In the genomic region with DNA sequence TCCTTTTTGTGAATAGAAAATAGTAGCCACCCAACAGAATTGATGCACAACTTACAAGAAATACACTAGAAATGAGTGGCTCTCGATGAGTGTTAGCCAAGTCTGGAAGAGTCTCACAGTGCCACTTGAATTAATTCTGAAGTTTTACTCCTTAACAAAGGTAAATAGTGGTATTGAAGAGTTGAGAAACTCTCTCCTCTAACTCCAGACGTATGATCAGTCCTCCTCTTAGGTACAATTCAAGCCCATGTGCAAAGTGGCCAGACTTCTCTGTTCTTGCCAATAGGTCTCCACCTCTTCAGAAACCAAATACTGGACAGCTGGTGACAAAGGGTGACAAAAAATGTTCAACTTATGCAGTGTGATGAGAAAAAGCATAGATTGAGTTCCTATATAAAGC, we compare ENCODE assay signal across 25 cellular contexts. TPM values are rescaled to one million over a fixed set of nuclear protein-coding genes. Genes with fewer than 3 reads are reported as not detected.
"Had no signal": no experiment of that assay in that cellular context is flagged by ENCODE, and none has a peak within 500 bp of the region (broad histone marks: within the 10 kb centered on the region; RNA-seq: fewer than 3 reads in every experiment).

No MANE protein-coding gene starts in this region.

- DNase-seq: stimulated activated CD4-positive, alpha-beta T cell treated with anti-CD3 and anti-CD28 coated beads, Interleukin-2, amount 100 ng/mL, for 48 hours; stimulated activated CD4-positive, alpha-beta T cell treated with anti-CD3 and anti-CD28 coated beads, Interleukin-4, amount 100 ng/mL, for 1 hour; stimulated activated CD4-positive, alpha-beta T cell treated with anti-CD3 and anti-CD28 coated beads, Interleukin-4, amount 100 ng/mL, for 24 hours; stimulated activated CD4-positive, alpha-beta T cell treated with anti-CD3 and anti-CD28 coated beads, Interleukin-4, amount 100 ng/mL, for 4 hours; stimulated activated CD8-positive, alpha-beta memory T cell treated with anti-CD3 and anti-CD28 coated beads, Interleukin-4, amount 100 ng/mL, for 48 hours; stimulated activated naive B cell treated with anti-CD40 and anti-IgM and Interleukin-4, amounts not matched to agents 10 μg/mL and 1 μg/mL and 100 μg/mL, for 72 hours; stimulated activated naive CD4-positive, alpha-beta T cell; stimulated activated naive CD4-positive, alpha-beta T cell treated with Interleukin-2 at 50 U/mL for 16 hours; stimulated activated naive CD8-positive, alpha-beta T cell treated with anti-CD3 and anti-CD28 coated beads, Interleukin-15, amount 100 ng/mL, for 72 hours; stimulated activated naive CD8-positive, alpha-beta T cell treated with anti-CD3 and anti-CD28 coated beads, Interleukin-15, Interleukin-2, amounts not matched to agents 100 U/mL and 50 U/mL, for 24 hours; stomach; substantia nigra; testis; thyroid gland; tibial artery; transverse colon; trophoblast cell; upper lobe of left lung; uterus had no signal

- H3K36me3 ChIP-seq: stomach, suprapubic skin, thoracic aorta, thyroid gland, tibial artery, tibial nerve, transverse colon, upper lobe of left lung, uterus, vagina had no signal

- ATAC-seq: stimulated activated effector memory CD8-positive, alpha-beta T cell treated with anti-CD3 and anti-CD28 coated beads, Interleukin-12 subunit alpha, Interleukin-12 subunit beta, amount 100 ng/mL, for 72 hours; stimulated activated memory B cell treated with anti-CD40 and anti-IgM and Interleukin-4, amounts not matched to agents 10 μg/mL and 1 μg/mL and 100 μg/mL, for 72 hours; stimulated activated naive B cell treated with anti-CD40 and anti-IgM and Interleukin-4, amounts not matched to agents 10 μg/mL and 1 μg/mL and 100 μg/mL, for 72 hours; stimulated activated naive CD8-positive, alpha-beta T cell treated with anti-CD3 and anti-CD28 coated beads, Interleukin-15, amount 100 ng/mL, for 72 hours; stimulated activated naive CD8-positive, alpha-beta T cell treated with anti-CD3 and anti-CD28 coated beads, Interleukin-15, Interleukin-2, amounts not matched to agents 100 U/mL and 50 U/mL, for 24 hours had no signal

- H3K4me1 ChIP-seq: stomach, suprapubic skin, testis, thyroid gland, tibial artery, tibial nerve, transverse colon, upper lobe of left lung, uterus, vagina had no signal

- H3K4me3 ChIP-seq: stomach, suprapubic skin, testis, thoracic aorta, thyroid gland, tibial artery, tibial nerve, transverse colon, upper lobe of left lung, uterus, vagina had no signal

- H3K27me3 ChIP-seq: stomach, suprapubic skin, testis, thyroid gland, tibial artery, tibial nerve, transverse colon, upper lobe of left lung, uterus, vagina had no signal

- H3K9me3 ChIP-seq: stomach, testis, thoracic aorta, thyroid gland, tibial artery, vagina had no signal

- H3K27ac ChIP-seq: stomach, suprapubic skin, testis, thoracic aorta, thyroid gland, tibial artery, tibial nerve, transverse colon, upper lobe of left lung, uterus, vagina had no signal

RNA-seq across cellular contexts. Expression of a gene that starts 38.5 kb away (rescaled TPM):
- total RNA-seq: thoracic aorta had no signal
